Comparison of ENCODE assay signal across 8 cellular contexts in genomic region chr20:49278817-49279676, GRCh38. TPM values are rescaled to one million over a fixed set of nuclear protein-coding genes. Genes with fewer than 3 reads are reported as not detected.
DNase-seq lines count a peak whose midpoint lies in the region; ATAC-seq and TF ChIP-seq lines count a peak whose summit lies in the region.

No MANE protein-coding gene starts in this region.

- intact Hi-C loops in CD8-positive, alpha-beta T cell (cut with DNase I, micrococcal nuclease), result loop anchor here (1.0 to 10.0 kb wide), 11 partner anchors 32 to 1924 kb away; partner anchors contain the start of genes CSE1L (in 2 of the 2), DDX27 (in 2 of the 2), STAU1 (in 2 of the 2) and UBE2V1 (in 2 of the 2)
- intact Hi-C loops in prostate gland (cut with DNase I) (loop anchor here (10.0 kb wide), 1 partner anchor 54 kb away; no protein-coding TSS in a partner anchor), posterior vena cava (cut with DNase I) (no loop called here)

- peak in 2 of 7 experiments; percentile 30 to 34 for DNase-seq in CD8-positive, alpha-beta T cell
- DNase-seq in Jurkat, Clone E6-1 (ENCODE audit: low read depth, low spot score), result no peak
- peak; percentile 78 for DNase-seq in activated CD8-positive, alpha-beta memory T cell treated with anti-CD3 and anti-CD28 coated beads, Interleukin-2, amount 50 U/mL, for 48 hours
- DNase-seq in foreskin fibroblast (peak in 1 of 2 donors; percentile 35), prostate gland (ENCODE audit: low spot score) (no peak), HuH-7 (ENCODE audit: low spot score) (no peak), posterior vena cava (ENCODE audit: low spot score) (no peak)

- H3K27me3 Mint-ChIP-seq in CD8-positive, alpha-beta T cell (ENCODE audit: low read depth), result no peaks in the 10 kb centered on the region

- H3K27ac ChIP-seq in CD8-positive, alpha-beta T cell (ENCODE audit: low read depth, low read length), result peak overlapping the region; percentile 84
- H3K27ac ChIP-seq in prostate gland, result peak overlapping the region; percentile 95 to 97

- H3K27ac Mint-ChIP-seq in CD8-positive, alpha-beta T cell, result peak overlapping the region; percentile 99

- H3K4me1 ChIP-seq in CD8-positive, alpha-beta T cell (ENCODE audit: insufficient read depth, low read length), result peaks cover 66% of the 10 kb centered on the region
- H3K4me1 ChIP-seq in prostate gland (replicated peaks), result peaks cover 20% of the 10 kb centered on the region

- peaks cover 51% of the 10 kb centered on the region for H3K36me3 ChIP-seq in CD8-positive, alpha-beta T cell (ENCODE audit: insufficient read depth, low read length)
- H3K36me3 ChIP-seq in prostate gland, result peaks cover 2 to 22% of the 10 kb centered on the region in 2 donors

- peaks cover 73% of the 10 kb centered on the region for H3K4me1 Mint-ChIP-seq in CD8-positive, alpha-beta T cell (ENCODE audit: low read depth)

- no peak for TF ChIP-seq CTCF in CD8-positive, alpha-beta T cell (IDR thresholded peaks at IDR 0.05)
- TF ChIP-seq CTCF in foreskin fibroblast (IDR thresholded peaks at IDR 0.05; ENCODE audit: low read depth, low read length) (no peak), prostate gland (IDR thresholded peaks at IDR 0.05) (peak in 1 of 4 experiments; percentile 7)

- CTCF ChIA-PET in CD8-positive, alpha-beta T cell (lab: Charles Lee), result no interaction called here

- peak overlapping the region; percentile 96 for H3K4me3 Mint-ChIP-seq in CD8-positive, alpha-beta T cell

- no peak for TF ChIP-seq POLR2A in prostate gland (IDR thresholded peaks at IDR 0.05)

- ATAC-seq in CD8-positive, alpha-beta T cell, result peak; percentile 1
- no peak for ATAC-seq in HG02610 (IDR thresholded peaks at IDR 0.05; ENCODE audit: unreplicated experiment)

- POLR2A ChIA-PET in CD8-positive, alpha-beta T cell (lab: Charles Lee), result interaction anchor here (1.0 to 4.4 kb wide), 8 partner anchors 9 to 233 kb away, joined by 3 to 35 read pairs (median 6); partner anchors contain the start of gene CSE1L

- H3K36me3 Mint-ChIP-seq in CD8-positive, alpha-beta T cell, result peaks cover 78% of the 10 kb centered on the region

- H3K9me3 Mint-ChIP-seq in CD8-positive, alpha-beta T cell, result peaks cover 35% of the 10 kb centered on the region

- peak overlapping the region; percentile 71 for H3K4me3 ChIP-seq in CD8-positive, alpha-beta T cell (ENCODE audit: low read depth, low read length)
- peak overlapping the region; percentile 99 for H3K4me3 ChIP-seq in Jurkat, Clone E6-1 (ENCODE audit: low read length)
- H3K4me3 ChIP-seq in foreskin fibroblast (ENCODE audit: low read depth in 1 of 2, low read length in 2 of 2), result peak overlapping the region; percentile 98 to 100
- peak overlapping the region; percentile 71 to 84 for H3K4me3 ChIP-seq in prostate gland

- peaks cover 35% of the 10 kb centered on the region for H3K9me3 ChIP-seq in CD8-positive, alpha-beta T cell (ENCODE audit: low read length)
- H3K9me3 ChIP-seq in prostate gland, result no peaks in the 10 kb centered on the region

- 17% methylated on average over 33 of the region's 33 CpGs for WGBS in prostate gland

- H3K27me3 ChIP-seq in CD8-positive, alpha-beta T cell (ENCODE audit: insufficient read depth, low read length), result no peaks in the 10 kb centered on the region
- no peaks in the 10 kb centered on the region for H3K27me3 ChIP-seq in prostate gland (replicated peaks; ENCODE audit: insufficient read depth)

RNA-seq across cellular contexts. Expression of gene ZNFX1, which starts 1.2 kb away (rescaled TPM):
- 10 to 100 TPM; 53.8 to 55.0 TPM for total RNA-seq in CD8-positive, alpha-beta T cell
- 12.4 TPM for polyA plus RNA-seq in Jurkat, Clone E6-1 (2012; ENCODE audit: insufficient read depth, insufficient read length)
- total RNA-seq in prostate gland, result 10 to 100 TPM; 25.6 to 32.7 TPM
- total RNA-seq in posterior vena cava, result 10 to 100 TPM; 40.0 to 52.6 TPM

RNA-seq across cellular contexts. Expression of gene DDX27, which starts 59.8 kb away (rescaled TPM):
- total RNA-seq in CD8-positive, alpha-beta T cell, result 100 to 1,000 TPM; 129 to 141 TPM
- polyA plus RNA-seq in Jurkat, Clone E6-1 (2012; ENCODE audit: insufficient read depth, insufficient read length), result 73.8 TPM
- total RNA-seq in prostate gland (10 to 100 TPM; 32.9 to 35.0 TPM), posterior vena cava (10 to 100 TPM; 17.7 to 20.1 TPM)

Comparison
In these comparisons a context has a peak if more than half of its experiments do, and no peak if none do; other contexts are left out.
1. intact Hi-C loops: an anchor here in CD8-positive, alpha-beta T cell (1.0 to 10.0 kb wide) and prostate gland (10.0 kb wide); none called in posterior vena cava.